1 cellular context compared by ENCODE assay signal in the genomic region with DNA sequence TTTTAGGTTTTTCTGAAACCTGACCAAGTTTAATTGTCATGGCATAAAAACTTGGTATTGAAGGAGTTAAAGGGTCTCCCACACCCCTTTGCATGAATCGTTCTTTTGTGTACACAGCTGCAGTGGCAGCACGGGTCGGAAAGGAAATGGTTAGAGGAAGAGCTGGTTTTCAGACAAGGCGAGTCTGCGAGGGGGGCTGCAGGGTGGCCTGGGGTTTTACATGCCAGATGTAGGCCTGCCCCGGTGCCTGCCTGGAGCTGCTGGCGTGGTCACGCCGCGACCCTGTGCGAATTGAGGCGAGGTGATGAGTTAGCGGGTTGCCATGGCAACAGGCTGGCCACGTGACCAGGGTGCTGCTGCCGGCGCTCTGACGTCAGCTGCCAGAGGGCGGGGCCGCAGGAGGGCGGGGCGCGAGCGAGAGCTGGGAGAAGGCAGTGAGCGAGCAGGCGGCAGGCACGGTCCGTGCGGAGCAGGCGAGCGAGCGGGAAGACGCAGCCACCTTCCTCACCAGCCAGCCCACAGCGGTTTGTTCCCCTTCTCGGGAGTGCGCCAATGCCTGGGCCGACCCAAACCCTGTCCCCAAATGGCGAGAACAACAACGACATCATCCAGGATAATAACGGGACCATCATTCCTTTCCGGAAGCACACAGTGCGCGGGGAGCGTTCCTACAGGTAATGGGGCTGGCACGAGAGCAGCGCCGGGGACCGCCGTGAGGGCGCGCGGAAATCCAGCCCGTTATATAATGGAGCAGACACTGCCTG.
TF ChIP-seq lines count a peak whose summit lies in the region.

MAPRE2 (plus strand) TSS at position 426 of the 764 bp plus-strand sequence; CDS start at position 553, 127 bp downstream.

TF ChIP-seq in GM12878, 131 proteins besides CTCF, POLR2A, EP300 and RAD21 (continued from another document and continues in another):
- TF ChIP-seq, protein P1, sequence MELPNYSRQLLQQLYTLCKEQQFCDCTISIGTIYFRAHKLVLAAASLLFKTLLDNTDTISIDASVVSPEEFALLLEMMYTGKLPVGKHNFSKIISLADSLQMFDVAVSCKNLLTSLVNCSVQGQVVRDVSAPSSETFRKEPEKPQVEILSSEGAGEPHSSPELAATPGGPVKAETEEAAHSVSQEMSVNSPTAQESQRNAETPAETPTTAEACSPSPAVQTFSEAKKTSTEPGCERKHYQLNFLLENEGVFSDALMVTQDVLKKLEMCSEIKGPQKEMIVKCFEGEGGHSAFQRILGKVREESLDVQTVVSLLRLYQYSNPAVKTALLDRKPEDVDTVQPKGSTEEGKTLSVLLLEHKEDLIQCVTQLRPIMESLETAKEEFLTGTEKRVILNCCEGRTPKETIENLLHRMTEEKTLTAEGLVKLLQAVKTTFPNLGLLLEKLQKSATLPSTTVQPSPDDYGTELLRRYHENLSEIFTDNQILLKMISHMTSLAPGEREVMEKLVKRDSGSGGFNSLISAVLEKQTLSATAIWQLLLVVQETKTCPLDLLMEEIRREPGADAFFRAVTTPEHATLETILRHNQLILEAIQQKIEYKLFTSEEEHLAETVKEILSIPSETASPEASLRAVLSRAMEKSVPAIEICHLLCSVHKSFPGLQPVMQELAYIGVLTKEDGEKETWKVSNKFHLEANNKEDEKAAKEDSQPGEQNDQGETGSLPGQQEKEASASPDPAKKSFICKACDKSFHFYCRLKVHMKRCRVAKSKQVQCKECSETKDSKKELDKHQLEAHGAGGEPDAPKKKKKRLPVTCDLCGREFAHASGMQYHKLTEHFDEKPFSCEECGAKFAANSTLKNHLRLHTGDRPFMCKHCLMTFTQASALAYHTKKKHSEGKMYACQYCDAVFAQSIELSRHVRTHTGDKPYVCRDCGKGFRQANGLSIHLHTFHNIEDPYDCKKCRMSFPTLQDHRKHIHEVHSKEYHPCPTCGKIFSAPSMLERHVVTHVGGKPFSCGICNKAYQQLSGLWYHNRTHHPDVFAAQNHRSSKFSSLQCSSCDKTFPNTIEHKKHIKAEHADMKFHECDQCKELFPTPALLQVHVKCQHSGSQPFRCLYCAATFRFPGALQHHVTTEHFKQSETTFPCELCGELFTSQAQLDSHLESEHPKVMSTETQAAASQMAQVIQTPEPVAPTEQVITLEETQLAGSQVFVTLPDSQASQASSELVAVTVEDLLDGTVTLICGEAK (IDR thresholded peaks at IDR 0.05; ENCODE audit: borderline replicate concordance): peak; percentile 38; the same call in 1 of the 2 replicates
- peak; percentile 91 for TF ChIP-seq POLR2AphosphoS5 (IDR thresholded peaks at IDR 0.05; ENCODE audit: low read length)
- TF ChIP-seq CEBPB (IDR thresholded peaks at IDR 0.05; ENCODE audit: borderline replicate concordance in 1 of 2, low read depth in 2 of 2, low read length in 2 of 2): no peak
- TF ChIP-seq E2F4 (IDR thresholded peaks at IDR 0.05; ENCODE audit: low read depth, low read length): no peak
- TF ChIP-seq RAD51 (IDR thresholded peaks at IDR 0.05): peak; percentile 94
- TF ChIP-seq TCF3 (IDR thresholded peaks at IDR 0.05; ENCODE audit: borderline replicate concordance, insufficient read depth, low read depth, low read length): no peak
- no peak for TF ChIP-seq TARDBP (IDR thresholded peaks at IDR 0.05; ENCODE audit: borderline replicate concordance)
- TF ChIP-seq, protein P2, sequence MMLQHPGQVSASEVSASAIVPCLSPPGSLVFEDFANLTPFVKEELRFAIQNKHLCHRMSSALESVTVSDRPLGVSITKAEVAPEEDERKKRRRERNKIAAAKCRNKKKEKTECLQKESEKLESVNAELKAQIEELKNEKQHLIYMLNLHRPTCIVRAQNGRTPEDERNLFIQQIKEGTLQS (IDR thresholded peaks at IDR 0.05; ENCODE audit: borderline replicate concordance, extremely low read depth, low read depth, low read length): peak; percentile 88; the same call in 1 of the 2 replicates
- TF ChIP-seq YY1 (IDR thresholded peaks at IDR 0.05; ENCODE audit: low read depth, low read length): no peak
- TF ChIP-seq ZNF207 (IDR thresholded peaks at IDR 0.05; ENCODE audit: borderline replicate concordance): no peak
- TF ChIP-seq SMAD5 (IDR thresholded peaks at IDR 0.05; ENCODE audit: low read depth): no peak; the same call in 1 of the 2 replicates
- TF ChIP-seq BHLHE40 (IDR thresholded peaks at IDR 0.05; ENCODE audit: borderline replicate concordance in 1 of 2, low read depth in 2 of 2, low read length in 1 of 2): peak; percentile 81 to 95
- no peak; the same call in 1 of the 2 replicates for TF ChIP-seq ASH2L (IDR thresholded peaks at IDR 0.05; ENCODE audit: borderline replicate concordance, low read depth)
- TF ChIP-seq, protein P3, sequence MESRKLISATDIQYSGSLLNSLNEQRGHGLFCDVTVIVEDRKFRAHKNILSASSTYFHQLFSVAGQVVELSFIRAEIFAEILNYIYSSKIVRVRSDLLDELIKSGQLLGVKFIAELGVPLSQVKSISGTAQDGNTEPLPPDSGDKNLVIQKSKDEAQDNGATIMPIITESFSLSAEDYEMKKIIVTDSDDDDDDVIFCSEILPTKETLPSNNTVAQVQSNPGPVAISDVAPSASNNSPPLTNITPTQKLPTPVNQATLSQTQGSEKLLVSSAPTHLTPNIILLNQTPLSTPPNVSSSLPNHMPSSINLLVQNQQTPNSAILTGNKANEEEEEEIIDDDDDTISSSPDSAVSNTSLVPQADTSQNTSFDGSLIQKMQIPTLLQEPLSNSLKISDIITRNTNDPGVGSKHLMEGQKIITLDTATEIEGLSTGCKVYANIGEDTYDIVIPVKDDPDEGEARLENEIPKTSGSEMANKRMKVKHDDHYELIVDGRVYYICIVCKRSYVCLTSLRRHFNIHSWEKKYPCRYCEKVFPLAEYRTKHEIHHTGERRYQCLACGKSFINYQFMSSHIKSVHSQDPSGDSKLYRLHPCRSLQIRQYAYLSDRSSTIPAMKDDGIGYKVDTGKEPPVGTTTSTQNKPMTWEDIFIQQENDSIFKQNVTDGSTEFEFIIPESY (IDR thresholded peaks at IDR 0.05): no peak
- peak; percentile 97 for TF ChIP-seq USF1 (IDR thresholded peaks at IDR 0.05; ENCODE audit: borderline replicate concordance, extremely low read length, insufficient read depth, low read depth, low read length)
- TF ChIP-seq, protein P4, sequence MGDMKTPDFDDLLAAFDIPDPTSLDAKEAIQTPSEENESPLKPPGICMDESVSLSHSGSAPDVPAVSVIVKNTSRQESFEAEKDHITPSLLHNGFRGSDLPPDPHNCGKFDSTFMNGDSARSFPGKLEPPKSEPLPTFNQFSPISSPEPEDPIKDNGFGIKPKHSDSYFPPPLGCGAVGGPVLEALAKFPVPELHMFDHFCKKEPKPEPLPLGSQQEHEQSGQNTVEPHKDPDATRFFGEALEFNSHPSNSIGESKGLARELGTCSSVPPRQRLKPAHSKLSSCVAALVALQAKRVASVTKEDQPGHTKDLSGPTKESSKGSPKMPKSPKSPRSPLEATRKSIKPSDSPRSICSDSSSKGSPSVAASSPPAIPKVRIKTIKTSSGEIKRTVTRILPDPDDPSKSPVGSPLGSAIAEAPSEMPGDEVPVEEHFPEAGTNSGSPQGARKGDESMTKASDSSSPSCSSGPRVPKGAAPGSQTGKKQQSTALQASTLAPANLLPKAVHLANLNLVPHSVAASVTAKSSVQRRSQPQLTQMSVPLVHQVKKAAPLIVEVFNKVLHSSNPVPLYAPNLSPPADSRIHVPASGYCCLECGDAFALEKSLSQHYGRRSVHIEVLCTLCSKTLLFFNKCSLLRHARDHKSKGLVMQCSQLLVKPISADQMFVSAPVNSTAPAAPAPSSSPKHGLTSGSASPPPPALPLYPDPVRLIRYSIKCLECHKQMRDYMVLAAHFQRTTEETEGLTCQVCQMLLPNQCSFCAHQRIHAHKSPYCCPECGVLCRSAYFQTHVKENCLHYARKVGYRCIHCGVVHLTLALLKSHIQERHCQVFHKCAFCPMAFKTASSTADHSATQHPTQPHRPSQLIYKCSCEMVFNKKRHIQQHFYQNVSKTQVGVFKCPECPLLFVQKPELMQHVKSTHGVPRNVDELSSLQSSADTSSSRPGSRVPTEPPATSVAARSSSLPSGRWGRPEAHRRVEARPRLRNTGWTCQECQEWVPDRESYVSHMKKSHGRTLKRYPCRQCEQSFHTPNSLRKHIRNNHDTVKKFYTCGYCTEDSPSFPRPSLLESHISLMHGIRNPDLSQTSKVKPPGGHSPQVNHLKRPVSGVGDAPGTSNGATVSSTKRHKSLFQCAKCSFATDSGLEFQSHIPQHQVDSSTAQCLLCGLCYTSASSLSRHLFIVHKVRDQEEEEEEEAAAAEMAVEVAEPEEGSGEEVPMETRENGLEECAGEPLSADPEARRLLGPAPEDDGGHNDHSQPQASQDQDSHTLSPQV (IDR thresholded peaks at IDR 0.05): no peak
- TF ChIP-seq NBN (IDR thresholded peaks at IDR 0.05): peak; percentile 81
- no peak for TF ChIP-seq CBFB (IDR thresholded peaks at IDR 0.05; ENCODE audit: low read depth)
- TF ChIP-seq, protein P5, sequence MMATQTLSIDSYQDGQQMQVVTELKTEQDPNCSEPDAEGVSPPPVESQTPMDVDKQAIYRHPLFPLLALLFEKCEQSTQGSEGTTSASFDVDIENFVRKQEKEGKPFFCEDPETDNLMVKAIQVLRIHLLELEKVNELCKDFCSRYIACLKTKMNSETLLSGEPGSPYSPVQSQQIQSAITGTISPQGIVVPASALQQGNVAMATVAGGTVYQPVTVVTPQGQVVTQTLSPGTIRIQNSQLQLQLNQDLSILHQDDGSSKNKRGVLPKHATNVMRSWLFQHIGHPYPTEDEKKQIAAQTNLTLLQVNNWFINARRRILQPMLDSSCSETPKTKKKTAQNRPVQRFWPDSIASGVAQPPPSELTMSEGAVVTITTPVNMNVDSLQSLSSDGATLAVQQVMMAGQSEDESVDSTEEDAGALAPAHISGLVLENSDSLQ (IDR thresholded peaks at IDR 0.05): peak; percentile 51; the same call in 1 of the 2 replicates
- no peak for TF ChIP-seq GABPA (IDR thresholded peaks at IDR 0.05; ENCODE audit: low read depth)
- TF ChIP-seq RFX5 (IDR thresholded peaks at IDR 0.05; ENCODE audit: low read depth, low read length): peak; percentile 94
- TF ChIP-seq CREB1 (IDR thresholded peaks at IDR 0.05; ENCODE audit: low read depth): peak; percentile 92
- TF ChIP-seq ZNF384 (IDR thresholded peaks at IDR 0.05; ENCODE audit: borderline replicate concordance, low read depth, low read length): no peak
- TF ChIP-seq MYB (IDR thresholded peaks at IDR 0.05; ENCODE audit: borderline replicate concordance, low read depth, low read length): no peak
- TF ChIP-seq, protein P6, sequence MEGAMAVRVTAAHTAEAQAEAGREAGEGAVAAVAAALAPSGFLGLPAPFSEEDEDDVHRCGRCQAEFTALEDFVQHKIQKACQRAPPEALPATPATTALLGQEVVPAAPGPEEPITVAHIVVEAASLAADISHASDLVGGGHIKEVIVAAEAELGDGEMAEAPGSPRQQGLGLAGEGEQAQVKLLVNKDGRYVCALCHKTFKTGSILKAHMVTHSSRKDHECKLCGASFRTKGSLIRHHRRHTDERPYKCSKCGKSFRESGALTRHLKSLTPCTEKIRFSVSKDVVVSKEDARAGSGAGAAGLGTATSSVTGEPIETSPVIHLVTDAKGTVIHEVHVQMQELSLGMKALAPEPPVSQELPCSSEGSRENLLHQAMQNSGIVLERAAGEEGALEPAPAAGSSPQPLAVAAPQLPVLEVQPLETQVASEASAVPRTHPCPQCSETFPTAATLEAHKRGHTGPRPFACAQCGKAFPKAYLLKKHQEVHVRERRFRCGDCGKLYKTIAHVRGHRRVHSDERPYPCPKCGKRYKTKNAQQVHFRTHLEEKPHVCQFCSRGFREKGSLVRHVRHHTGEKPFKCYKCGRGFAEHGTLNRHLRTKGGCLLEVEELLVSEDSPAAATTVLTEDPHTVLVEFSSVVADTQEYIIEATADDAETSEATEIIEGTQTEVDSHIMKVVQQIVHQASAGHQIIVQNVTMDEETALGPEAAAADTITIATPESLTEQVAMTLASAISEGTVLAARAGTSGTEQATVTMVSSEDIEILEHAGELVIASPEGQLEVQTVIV (IDR thresholded peaks at IDR 0.05; ENCODE audit: borderline replicate concordance, partially characterized antibody): no peak
- peak; percentile 37; the same call in 1 of the 2 replicates for TF ChIP-seq RB1 (IDR thresholded peaks at IDR 0.05; ENCODE audit: borderline replicate concordance)
- no peak for TF ChIP-seq BCL3 (IDR thresholded peaks at IDR 0.05; ENCODE audit: borderline replicate concordance, insufficient read depth, low read depth, low read length, poor library complexity, severe bottlenecking)
- no peak for TF ChIP-seq YBX1 (IDR thresholded peaks at IDR 0.05)
- no peak for TF ChIP-seq EGR1 (IDR thresholded peaks at IDR 0.05; ENCODE audit: borderline replicate concordance in 1 of 2, low read depth in 2 of 2, low read length in 2 of 2)
- no peak for TF ChIP-seq RBBP5 (conservative IDR thresholded peaks at IDR 0.05)
- no peak for TF ChIP-seq KLF5 (IDR thresholded peaks at IDR 0.05; ENCODE audit: partially characterized antibody)
- peak; percentile 94 for TF ChIP-seq CREM (IDR thresholded peaks at IDR 0.05; ENCODE audit: low read depth)
- TF ChIP-seq, protein P7, sequence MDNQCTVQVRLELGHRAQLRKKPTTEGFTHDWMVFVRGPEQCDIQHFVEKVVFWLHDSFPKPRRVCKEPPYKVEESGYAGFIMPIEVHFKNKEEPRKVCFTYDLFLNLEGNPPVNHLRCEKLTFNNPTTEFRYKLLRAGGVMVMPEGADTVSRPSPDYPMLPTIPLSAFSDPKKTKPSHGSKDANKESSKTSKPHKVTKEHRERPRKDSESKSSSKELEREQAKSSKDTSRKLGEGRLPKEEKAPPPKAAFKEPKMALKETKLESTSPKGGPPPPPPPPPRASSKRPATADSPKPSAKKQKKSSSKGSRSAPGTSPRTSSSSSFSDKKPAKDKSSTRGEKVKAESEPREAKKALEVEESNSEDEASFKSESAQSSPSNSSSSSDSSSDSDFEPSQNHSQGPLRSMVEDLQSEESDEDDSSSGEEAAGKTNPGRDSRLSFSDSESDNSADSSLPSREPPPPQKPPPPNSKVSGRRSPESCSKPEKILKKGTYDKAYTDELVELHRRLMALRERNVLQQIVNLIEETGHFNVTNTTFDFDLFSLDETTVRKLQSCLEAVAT (IDR thresholded peaks at IDR 0.05): no peak
